8 cellular contexts compared by ENCODE assay signal in genomic region chr6:134173007-134173690, GRCh38.
A peak's percentile ranks its signal among the peaks of the same experiment; 100 is the strongest.
DNase-seq lines count a peak whose midpoint lies in the region; ATAC-seq and TF ChIP-seq lines count a peak whose summit lies in the region.

No MANE protein-coding gene starts in this region.

- no peaks in the 10 kb centered on the region for H3K27me3 Mint-ChIP-seq in activated CD4-positive, alpha-beta memory T cell treated with anti-CD3 and anti-CD28 coated beads, Interleukin-2, amount 10 ng/mL, durations not matched to agents 7 days and 5 days

- CTCF ChIA-PET in activated CD4-positive, alpha-beta memory T cell treated with anti-CD3 and anti-CD28 coated beads, Interleukin-2, amount 10 ng/mL, durations not matched to agents 7 days and 5 days (lab: Charles Lee) = interaction anchor here (0.6 to 2.1 kb wide), 16 partner anchors 9 to 767 kb away, joined by 3 to 45 read pairs (median 4); no protein-coding TSS in a partner anchor

- no peak overlapping the region for H3K27ac Mint-ChIP-seq in activated CD4-positive, alpha-beta memory T cell treated with anti-CD3 and anti-CD28 coated beads, Interleukin-2, amount 10 ng/mL, durations not matched to agents 7 days and 5 days

- H3K4me1 ChIP-seq in foreskin keratinocyte = peaks cover 17% of the 10 kb centered on the region

- H3K27ac ChIP-seq in foreskin keratinocyte = peak overlapping the region; percentile 93
- peak overlapping the region in 19 of 21 experiments; percentile 2 to 100 (median 97) for H3K27ac ChIP-seq in skin epidermis

- POLR2A ChIA-PET in activated CD4-positive, alpha-beta memory T cell treated with anti-CD3 and anti-CD28 coated beads, Interleukin-2, amount 10 ng/mL, durations not matched to agents 7 days and 5 days (lab: Charles Lee) = interaction anchor here (0.6 to 1.6 kb wide), 11 partner anchors 8 to 1264 kb away, joined by 3 to 17 read pairs (median 3); no protein-coding TSS in a partner anchor

- H3K4me3 ChIP-seq in GM08714 (ENCODE audit: low read length) = peak overlapping the region; percentile 21; the same call in 1 of the 2 replicates
- peak overlapping the region; percentile 50 to 91 (median 82) for H3K4me3 ChIP-seq in skin epidermis

- peaks cover 63% of the 10 kb centered on the region for H3K36me3 Mint-ChIP-seq in activated CD4-positive, alpha-beta memory T cell treated with anti-CD3 and anti-CD28 coated beads, Interleukin-2, amount 10 ng/mL, durations not matched to agents 7 days and 5 days (ENCODE audit: low read depth)

- no peak for TF ChIP-seq CTCF in foreskin keratinocyte (conservative IDR thresholded peaks at IDR 0.05)

- ATAC-seq in foreskin keratinocyte = no peak

- no peaks in the 10 kb centered on the region for H3K27me3 ChIP-seq in foreskin keratinocyte

- H3K4me3 Mint-ChIP-seq in activated CD4-positive, alpha-beta memory T cell treated with anti-CD3 and anti-CD28 coated beads, Interleukin-2, amount 10 ng/mL, durations not matched to agents 7 days and 5 days = peak overlapping the region; percentile 87

- H3K4me1 Mint-ChIP-seq in activated CD4-positive, alpha-beta memory T cell treated with anti-CD3 and anti-CD28 coated beads, Interleukin-2, amount 10 ng/mL, durations not matched to agents 7 days and 5 days = peaks cover 65% of the 10 kb centered on the region

- no peak for DNase-seq in activated CD4-positive, alpha-beta memory T cell treated with anti-CD3 and anti-CD28 coated beads, Interleukin-2, amount 10 ng/mL, durations not matched to agents 7 days and 5 days
- peak in 1 of 2 donors; percentile 65 for DNase-seq in foreskin keratinocyte
- no peak for DNase-seq in posterior cingulate gyrus
- DNase-seq in NCI-H1930 (lab: John Stamatoyannopoulos, UW) = no peak
- DNase-seq in NCI-H526 treated with DMSO at 0.1 percent for 48 hours (lab: John Stamatoyannopoulos, UW) = no peak
- no peak for DNase-seq in AG20443 (ENCODE audit: low spot score)

- H3K9me3 Mint-ChIP-seq in activated CD4-positive, alpha-beta memory T cell treated with anti-CD3 and anti-CD28 coated beads, Interleukin-2, amount 10 ng/mL, durations not matched to agents 7 days and 5 days = no peaks in the 10 kb centered on the region

- intact Hi-C loops in posterior cingulate gyrus (cut with DNase I) = loop anchor here (10.0 kb wide), 1 partner anchor 392 kb away; no protein-coding TSS in a partner anchor
